1 cellular context compared by ENCODE assay signal in the genomic region with DNA sequence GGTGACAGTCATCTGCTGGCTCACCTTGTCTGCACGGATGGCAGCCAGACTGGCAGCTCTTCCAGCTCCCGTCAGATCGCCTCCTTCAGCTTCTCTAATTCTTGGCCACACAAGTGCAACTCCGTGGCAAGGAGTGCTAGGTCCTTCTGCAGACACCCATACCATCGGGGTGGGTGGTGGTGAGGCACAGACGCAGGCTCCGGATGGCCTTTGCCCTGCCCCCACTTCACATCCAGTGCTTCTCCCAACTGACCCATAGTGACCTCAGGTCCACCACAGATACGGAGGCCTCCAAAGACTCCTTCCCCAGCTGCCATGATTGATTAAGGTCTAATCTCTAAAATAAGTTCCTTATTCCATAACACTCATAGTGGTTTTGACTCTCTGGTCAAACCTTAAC.
TF ChIP-seq lines count a peak whose summit lies in the region.

No MANE protein-coding gene starts in this region.

TF ChIP-seq in HepG2, 621 proteins besides CTCF, POLR2A, EP300 and RAD21:
- TF ChIP-seq REPIN1 (CRISPR knock-in tag; IDR thresholded peaks at IDR 0.05; ENCODE audit: borderline replicate concordance, low read depth) = no peak
- no peak for TF ChIP-seq DNMT3B (CRISPR knock-in tag; conservative IDR thresholded peaks at IDR 0.05)
- no peak for TF ChIP-seq HES4 (CRISPR knock-in tag; IDR thresholded peaks at IDR 0.05; ENCODE audit: borderline replicate concordance)
- no peak for TF ChIP-seq ZNF768 (CRISPR knock-in tag; IDR thresholded peaks at IDR 0.05)
